8 cellular contexts compared by ENCODE assay signal in the genomic region with DNA sequence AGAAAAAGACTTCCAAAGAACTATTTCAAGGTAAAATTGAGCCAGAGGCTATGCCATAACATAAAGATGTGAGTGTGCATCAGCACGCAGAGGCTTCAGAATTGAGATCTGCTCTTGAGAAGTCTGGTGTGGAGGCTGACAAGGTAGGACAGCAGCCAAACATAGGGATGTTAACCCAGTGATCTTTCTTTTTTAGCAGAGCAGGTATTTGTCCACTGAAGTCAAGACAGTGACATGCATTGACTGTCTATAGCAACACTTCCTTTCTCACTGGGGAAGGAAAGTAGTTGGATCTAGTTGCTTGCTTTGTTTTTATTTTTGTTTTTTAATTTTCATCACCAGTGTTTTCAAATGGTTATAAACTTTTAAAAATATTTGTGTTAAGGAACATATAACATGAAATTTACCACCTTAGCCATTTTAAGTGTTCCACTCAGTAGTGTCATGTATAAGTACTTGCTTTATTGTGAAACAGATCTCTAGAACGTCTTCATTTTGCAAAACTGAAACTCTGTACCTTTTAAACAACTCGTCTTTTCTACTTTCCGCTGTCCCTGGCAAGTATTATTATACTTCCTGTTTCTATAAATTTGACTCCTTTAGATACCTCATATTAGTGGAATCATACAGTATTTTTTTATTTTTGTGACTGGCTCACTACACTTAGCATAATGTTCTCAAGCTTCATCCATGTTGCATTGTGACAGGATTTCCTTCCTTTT. TPM values are rescaled to one million over a fixed set of nuclear protein-coding genes. Genes with fewer than 3 reads are reported as not detected.
DNase-seq lines count a peak whose midpoint lies in the region; ATAC-seq, FAIRE-seq and TF ChIP-seq lines count a peak whose summit lies in the region.
"Not testable (repeated sequence)": the region's sequence is repeated elsewhere in the genome, so short reads cannot be mapped to it uniquely, and the experiment has no call there.

No MANE protein-coding gene starts in this region.

- peaks cover 26 to 28% of the 10 kb centered on the region in 2 donors for H3K36me3 Mint-ChIP-seq in CD14-positive monocyte
- H3K36me3 Mint-ChIP-seq in activated CD8-positive, alpha-beta memory T cell treated with anti-CD3 and anti-CD28 coated beads, Interleukin-2, amount 10 ng/mL, durations not matched to agents 7 days and 5 days: peaks cover 31% of the 10 kb centered on the region

- FAIRE-seq in frontal cortex (lab: Jason Lieb, UNC): peak; percentile 24

- CTCF ChIA-PET in activated CD8-positive, alpha-beta memory T cell treated with anti-CD3 and anti-CD28 coated beads, Interleukin-2, amount 10 ng/mL, durations not matched to agents 7 days and 5 days (lab: Charles Lee): not testable (repeated sequence)

- peak overlapping the region; percentile 42 to 70 for H3K4me3 Mint-ChIP-seq in CD14-positive monocyte
- H3K4me3 Mint-ChIP-seq in activated CD8-positive, alpha-beta memory T cell treated with anti-CD3 and anti-CD28 coated beads, Interleukin-2, amount 10 ng/mL, durations not matched to agents 7 days and 5 days: peak overlapping the region; percentile 36

- H3K9me3 Mint-ChIP-seq in CD14-positive monocyte; activated CD8-positive, alpha-beta memory T cell treated with anti-CD3 and anti-CD28 coated beads, Interleukin-2, amount 10 ng/mL, durations not matched to agents 7 days and 5 days (ENCODE audit: low read depth): not testable (repeated sequence)

- not testable (repeated sequence) for DNase-seq in CD14-positive monocyte (ENCODE audit: low spot score); activated CD8-positive, alpha-beta memory T cell treated with anti-CD3 and anti-CD28 coated beads, Interleukin-2, amount 10 ng/mL, durations not matched to agents 7 days and 5 days; frontal cortex (ENCODE audit: low spot score in 2 of 2)
- DNase-seq in NOMO-1 (lab: John Stamatoyannopoulos, UW; ENCODE audit: unreplicated experiment in 2 of 2): peak; percentile 58 to 67

- intact Hi-C loops in CD14-positive monocyte (cut with micrococcal nuclease): not testable (repeated sequence)

- H3K27ac Mint-ChIP-seq in CD14-positive monocyte: peak overlapping the region; percentile 43 to 85 (median 77)
- peak overlapping the region; percentile 66 for H3K27ac Mint-ChIP-seq in activated CD8-positive, alpha-beta memory T cell treated with anti-CD3 and anti-CD28 coated beads, Interleukin-2, amount 10 ng/mL, durations not matched to agents 7 days and 5 days

- peaks cover 45% of the 10 kb centered on the region for H3K4me1 Mint-ChIP-seq in CD14-positive monocyte
- peaks cover 24% of the 10 kb centered on the region for H3K4me1 Mint-ChIP-seq in activated CD8-positive, alpha-beta memory T cell treated with anti-CD3 and anti-CD28 coated beads, Interleukin-2, amount 10 ng/mL, durations not matched to agents 7 days and 5 days

- ATAC-seq in GM18870 (IDR thresholded peaks at IDR 0.05; ENCODE audit: unreplicated experiment) (peak; percentile 78), GM21390 (IDR thresholded peaks at IDR 0.05; ENCODE audit: unreplicated experiment) (peak; percentile 91), HG02852 (IDR thresholded peaks at IDR 0.05; ENCODE audit: unreplicated experiment) (peak; percentile 84), HG03280 (IDR thresholded peaks at IDR 0.05; ENCODE audit: unreplicated experiment) (peak; percentile 91)
- peak; percentile 45 for ATAC-seq in activated CD8-positive, alpha-beta memory T cell treated with anti-CD3 and anti-CD28 coated beads, Interleukin-2, amount 10 ng/mL, durations not matched to agents 7 days and 5 days

- not testable (repeated sequence) for TF ChIP-seq CTCF in CD14-positive monocyte (IDR thresholded peaks at IDR 0.05)

- H3K27me3 Mint-ChIP-seq in CD14-positive monocyte (ENCODE audit: low read depth in 3 of 3); activated CD8-positive, alpha-beta memory T cell treated with anti-CD3 and anti-CD28 coated beads, Interleukin-2, amount 10 ng/mL, durations not matched to agents 7 days and 5 days: not testable (repeated sequence)

RNA-seq across cellular contexts. Expression of gene MSMO1, which starts 40.7 kb away (rescaled TPM):
- 1 to 10 TPM; 6.0 to 7.6 TPM for polyA plus RNA-seq in CD14-positive monocyte
- total RNA-seq in activated CD8-positive, alpha-beta memory T cell treated with anti-CD3 and anti-CD28 coated beads, Interleukin-2, amount 10 ng/mL, durations not matched to agents 7 days and 5 days: 10 to 100 TPM; 56.7 to 78.9 TPM
- 705 TPM for total RNA-seq in frontal cortex
